Comparison of ENCODE assay signal across 10 cellular contexts in genomic region chr12:4969405-4969804, GRCh38. TPM values are rescaled to one million over a fixed set of nuclear protein-coding genes. Genes with fewer than 3 reads are reported as not detected.
"Had no signal": no experiment of that assay in that cellular context is flagged by ENCODE, and none has a peak within 500 bp of the region (broad histone marks: within the 10 kb centered on the region; RNA-seq: fewer than 3 reads in every experiment).

No MANE protein-coding gene starts in this region.

- H3K4me2 ChIP-seq: KMS-11 had no signal

- ATAC-seq: HepG2 had no signal

- DNase-seq: IMR-90, KBM-7, KG1 had no signal

- H3K27ac ChIP-seq: HL-60, KMS-11 had no signal

- FAIRE-seq: HepG2, HTR-8/SVneo had no signal

- H3K9ac ChIP-seq: KMS-11 had no signal

RNA-seq across cellular contexts. Expression of gene KCNA1, which starts 59.7 kb away (rescaled TPM):
- total RNA-seq: HepG2, HT-29, HT1080, IMR-90 had no signal
- polyA plus RNA-seq: HepG2, IgD-negative memory B cell, IMR-90 had no signal
